Comparison of ENCODE assay signal across 2 cellular contexts in the genomic region with DNA sequence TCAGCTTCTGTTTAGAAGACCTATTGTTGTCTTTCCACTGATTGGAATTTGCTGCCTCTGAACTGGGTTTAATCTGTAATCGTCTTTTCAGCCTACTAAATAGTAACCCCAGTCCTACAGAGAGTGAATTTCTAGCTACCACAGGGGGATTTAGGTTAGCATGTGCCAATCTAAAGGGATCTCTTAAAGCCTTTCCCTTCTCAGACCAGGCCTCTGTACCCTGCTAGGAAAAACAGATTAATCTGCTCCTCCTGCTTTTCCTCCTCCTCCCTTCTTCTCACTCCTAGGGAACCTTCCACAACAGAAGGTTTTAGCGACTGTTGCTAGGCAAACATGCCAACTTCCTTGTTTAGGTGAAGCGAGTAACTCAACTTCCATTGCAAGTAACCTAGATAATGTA.
TF ChIP-seq lines count a peak whose summit lies in the region.

No MANE protein-coding gene starts in this region.

TF ChIP-seq in HCT116, 20 proteins besides CTCF, POLR2A, EP300 and RAD21 (continued from another document):
- TF ChIP-seq, protein P1, sequence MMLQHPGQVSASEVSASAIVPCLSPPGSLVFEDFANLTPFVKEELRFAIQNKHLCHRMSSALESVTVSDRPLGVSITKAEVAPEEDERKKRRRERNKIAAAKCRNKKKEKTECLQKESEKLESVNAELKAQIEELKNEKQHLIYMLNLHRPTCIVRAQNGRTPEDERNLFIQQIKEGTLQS (IDR thresholded peaks at IDR 0.05), result no peak
- TF ChIP-seq YY1 (IDR thresholded peaks at IDR 0.05; ENCODE audit: extremely low read depth, insufficient replicate concordance, low read depth, low read length) (no peak), ELF1 (IDR thresholded peaks at IDR 0.05; ENCODE audit: borderline replicate concordance, low read depth) (no peak), JUND (IDR thresholded peaks at IDR 0.05) (no peak)
- TF ChIP-seq, protein P2, sequence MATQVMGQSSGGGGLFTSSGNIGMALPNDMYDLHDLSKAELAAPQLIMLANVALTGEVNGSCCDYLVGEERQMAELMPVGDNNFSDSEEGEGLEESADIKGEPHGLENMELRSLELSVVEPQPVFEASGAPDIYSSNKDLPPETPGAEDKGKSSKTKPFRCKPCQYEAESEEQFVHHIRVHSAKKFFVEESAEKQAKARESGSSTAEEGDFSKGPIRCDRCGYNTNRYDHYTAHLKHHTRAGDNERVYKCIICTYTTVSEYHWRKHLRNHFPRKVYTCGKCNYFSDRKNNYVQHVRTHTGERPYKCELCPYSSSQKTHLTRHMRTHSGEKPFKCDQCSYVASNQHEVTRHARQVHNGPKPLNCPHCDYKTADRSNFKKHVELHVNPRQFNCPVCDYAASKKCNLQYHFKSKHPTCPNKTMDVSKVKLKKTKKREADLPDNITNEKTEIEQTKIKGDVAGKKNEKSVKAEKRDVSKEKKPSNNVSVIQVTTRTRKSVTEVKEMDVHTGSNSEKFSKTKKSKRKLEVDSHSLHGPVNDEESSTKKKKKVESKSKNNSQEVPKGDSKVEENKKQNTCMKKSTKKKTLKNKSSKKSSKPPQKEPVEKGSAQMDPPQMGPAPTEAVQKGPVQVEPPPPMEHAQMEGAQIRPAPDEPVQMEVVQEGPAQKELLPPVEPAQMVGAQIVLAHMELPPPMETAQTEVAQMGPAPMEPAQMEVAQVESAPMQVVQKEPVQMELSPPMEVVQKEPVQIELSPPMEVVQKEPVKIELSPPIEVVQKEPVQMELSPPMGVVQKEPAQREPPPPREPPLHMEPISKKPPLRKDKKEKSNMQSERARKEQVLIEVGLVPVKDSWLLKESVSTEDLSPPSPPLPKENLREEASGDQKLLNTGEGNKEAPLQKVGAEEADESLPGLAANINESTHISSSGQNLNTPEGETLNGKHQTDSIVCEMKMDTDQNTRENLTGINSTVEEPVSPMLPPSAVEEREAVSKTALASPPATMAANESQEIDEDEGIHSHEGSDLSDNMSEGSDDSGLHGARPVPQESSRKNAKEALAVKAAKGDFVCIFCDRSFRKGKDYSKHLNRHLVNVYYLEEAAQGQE (IDR thresholded peaks at IDR 0.05; ENCODE audit: low read depth), result no peak

TF ChIP-seq in SK-N-SH treated with all-trans-retinoic acid at 6 μM for 48 hours, 23 proteins besides CTCF, POLR2A, EP300 and RAD21 (continued from another document):
- TF ChIP-seq, protein P3, sequence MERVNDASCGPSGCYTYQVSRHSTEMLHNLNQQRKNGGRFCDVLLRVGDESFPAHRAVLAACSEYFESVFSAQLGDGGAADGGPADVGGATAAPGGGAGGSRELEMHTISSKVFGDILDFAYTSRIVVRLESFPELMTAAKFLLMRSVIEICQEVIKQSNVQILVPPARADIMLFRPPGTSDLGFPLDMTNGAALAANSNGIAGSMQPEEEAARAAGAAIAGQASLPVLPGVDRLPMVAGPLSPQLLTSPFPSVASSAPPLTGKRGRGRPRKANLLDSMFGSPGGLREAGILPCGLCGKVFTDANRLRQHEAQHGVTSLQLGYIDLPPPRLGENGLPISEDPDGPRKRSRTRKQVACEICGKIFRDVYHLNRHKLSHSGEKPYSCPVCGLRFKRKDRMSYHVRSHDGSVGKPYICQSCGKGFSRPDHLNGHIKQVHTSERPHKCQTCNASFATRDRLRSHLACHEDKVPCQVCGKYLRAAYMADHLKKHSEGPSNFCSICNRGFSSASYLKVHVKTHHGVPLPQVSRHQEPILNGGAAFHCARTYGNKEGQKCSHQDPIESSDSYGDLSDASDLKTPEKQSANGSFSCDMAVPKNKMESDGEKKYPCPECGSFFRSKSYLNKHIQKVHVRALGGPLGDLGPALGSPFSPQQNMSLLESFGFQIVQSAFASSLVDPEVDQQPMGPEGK (CRISPR knock-in tag; IDR thresholded peaks at IDR 0.05; ENCODE audit: borderline replicate concordance), result no peak
- TF ChIP-seq ZC3H10 (CRISPR knock-in tag; IDR thresholded peaks at IDR 0.05), result no peak
- no peak for TF ChIP-seq PPARA (CRISPR knock-in tag; IDR thresholded peaks at IDR 0.05; ENCODE audit: borderline replicate concordance)
- no peak for TF ChIP-seq ZNF70 (CRISPR knock-in tag; IDR thresholded peaks at IDR 0.05)
- no peak for TF ChIP-seq ARNTL (CRISPR knock-in tag; IDR thresholded peaks at IDR 0.05; ENCODE audit: borderline replicate concordance, low read depth)
